Comparison of ENCODE assay signal across 16 cellular contexts in genomic region chr11:111185259-111185658, GRCh38.
DNase-seq lines count a peak whose midpoint lies in the region; ATAC-seq, FAIRE-seq and TF ChIP-seq lines count a peak whose summit lies in the region.
"Had no signal": no experiment of that assay in that cellular context is flagged by ENCODE, and none has a peak within 500 bp of the region (broad histone marks: within the 10 kb centered on the region; RNA-seq: fewer than 3 reads in every experiment).

No MANE protein-coding gene starts in this region.

- peak; percentile 68 for ATAC-seq in SK-N-SH treated with all-trans-retinoic acid at 6 μM for 48 hours
- no peak for ATAC-seq in Right ventricle myocardium superior (ENCODE audit: poor library complexity)
- ATAC-seq: activated CD4-positive, CD25-positive, alpha-beta regulatory T cell treated with anti-CD3 and anti-CD28 coated beads, Interleukin-2, amount 50 U/mL, for 24 hours; GM12878; lower lobe of right lung had no signal

- DNase-seq in AG08395 (ENCODE audit: low spot score) (peak; percentile 68), GM12892 (ENCODE audit: insufficient read length) (no peak), iris pigment epithelial cell (ENCODE audit: low read depth) (peak; percentile 52), SIG-M5 (lab: John Stamatoyannopoulos, UW) (no peak), NCI-H146 treated with DMSO at 0.1 percent for 48 hours (lab: John Stamatoyannopoulos, UW; ENCODE audit: unreplicated experiment) (no peak), Right ventricle myocardium superior (no peak)
- no peak for DNase-seq in stimulated activated CD4-positive, alpha-beta T cell treated with anti-CD3 and anti-CD28 coated beads, Interleukin-15, amount 100 ng/mL, for 24 hours
- DNase-seq: activated T-cell treated with anti-CD3 and anti-CD28 coated beads for 4 hours; erythroblast; lower lobe of right lung; nucleus accumbens; stimulated activated CD4-positive, alpha-beta T cell treated with anti-CD3 and anti-CD28 coated beads, Interleukin-12 subunit alpha, Interleukin-12 subunit beta, amount 100 ng/mL, for 4 hours; testis had no signal

- intact Hi-C loops in Right ventricle myocardium superior (cut with DNase I): no loop called here

- FAIRE-seq in GM12892 (lab: Jason Lieb, UNC): peak; percentile 85
- FAIRE-seq: GM12878 had no signal

- TF ChIP-seq POLR2A in GM12892 (IDR thresholded peaks at IDR 0.05; ENCODE audit: low read depth, low read length): no peak

TF ChIP-seq in SK-N-SH treated with all-trans-retinoic acid at 6 μM for 48 hours, 23 proteins besides CTCF, POLR2A, EP300 and RAD21:
- no peak for TF ChIP-seq OSR1 (CRISPR knock-in tag; IDR thresholded peaks at IDR 0.05)
- TF ChIP-seq ARNTL (CRISPR knock-in tag; IDR thresholded peaks at IDR 0.05; ENCODE audit: borderline replicate concordance, low read depth): no peak
- no peak for TF ChIP-seq TOX (CRISPR knock-in tag; IDR thresholded peaks at IDR 0.05; ENCODE audit: borderline replicate concordance)
- no peak for TF ChIP-seq BACH2 (CRISPR knock-in tag; IDR thresholded peaks at IDR 0.05; ENCODE audit: borderline replicate concordance)
- TF ChIP-seq, protein P1, sequence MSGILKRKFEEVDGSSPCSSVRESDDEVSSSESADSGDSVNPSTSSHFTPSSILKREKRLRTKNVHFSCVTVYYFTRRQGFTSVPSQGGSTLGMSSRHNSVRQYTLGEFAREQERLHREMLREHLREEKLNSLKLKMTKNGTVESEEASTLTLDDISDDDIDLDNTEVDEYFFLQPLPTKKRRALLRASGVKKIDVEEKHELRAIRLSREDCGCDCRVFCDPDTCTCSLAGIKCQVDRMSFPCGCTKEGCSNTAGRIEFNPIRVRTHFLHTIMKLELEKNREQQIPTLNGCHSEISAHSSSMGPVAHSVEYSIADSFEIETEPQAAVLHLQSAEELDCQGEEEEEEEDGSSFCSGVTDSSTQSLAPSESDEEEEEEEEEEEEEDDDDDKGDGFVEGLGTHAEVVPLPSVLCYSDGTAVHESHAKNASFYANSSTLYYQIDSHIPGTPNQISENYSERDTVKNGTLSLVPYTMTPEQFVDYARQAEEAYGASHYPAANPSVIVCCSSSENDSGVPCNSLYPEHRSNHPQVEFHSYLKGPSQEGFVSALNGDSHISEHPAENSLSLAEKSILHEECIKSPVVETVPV (CRISPR knock-in tag; IDR thresholded peaks at IDR 0.05): no peak
- TF ChIP-seq ESRRG (CRISPR knock-in tag; IDR thresholded peaks at IDR 0.05): no peak

Comparison
In these comparisons a context has a peak if more than half of its experiments do, and no peak if none do; other contexts are left out.
1. DNase-seq: peak in AG08395 (single experiment) and iris pigment epithelial cell (single experiment); none in GM12892 (single experiment), SIG-M5 (single experiment), NCI-H146 treated with DMSO at 0.1 percent for 48 hours (single experiment), Right ventricle myocardium superior (single experiment) and stimulated activated CD4-positive, alpha-beta T cell treated with anti-CD3 and anti-CD28 coated beads, Interleukin-15, amount 100 ng/mL, for 24 hours (single experiment).